In the genomic region with DNA sequence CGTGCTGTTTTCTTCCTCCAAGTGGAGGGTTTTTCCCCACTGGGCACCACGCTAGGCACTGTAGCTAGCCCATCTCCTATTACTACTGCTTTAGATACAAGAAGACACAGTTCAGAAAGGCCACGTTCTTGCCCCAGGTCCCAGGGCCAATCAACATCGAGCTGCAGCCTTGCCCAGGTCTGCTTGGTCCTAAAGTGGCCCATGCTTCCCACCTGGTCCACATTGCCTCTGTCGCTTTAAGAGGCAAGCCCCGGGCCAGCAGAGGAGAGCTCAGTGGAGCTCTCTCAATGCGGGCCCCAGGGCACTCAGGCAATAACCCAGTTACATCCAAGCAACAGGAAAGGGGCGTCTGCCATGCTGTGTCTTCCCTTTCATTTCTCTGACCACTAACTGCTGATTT, we compare ENCODE assay signal across 1 cellular context.
TF ChIP-seq lines count a peak whose summit lies in the region.

No MANE protein-coding gene starts in this region.

TF ChIP-seq in GM23338, 12 proteins besides CTCF, POLR2A, EP300 and RAD21 (continued from another document):
- TF ChIP-seq, protein P1, sequence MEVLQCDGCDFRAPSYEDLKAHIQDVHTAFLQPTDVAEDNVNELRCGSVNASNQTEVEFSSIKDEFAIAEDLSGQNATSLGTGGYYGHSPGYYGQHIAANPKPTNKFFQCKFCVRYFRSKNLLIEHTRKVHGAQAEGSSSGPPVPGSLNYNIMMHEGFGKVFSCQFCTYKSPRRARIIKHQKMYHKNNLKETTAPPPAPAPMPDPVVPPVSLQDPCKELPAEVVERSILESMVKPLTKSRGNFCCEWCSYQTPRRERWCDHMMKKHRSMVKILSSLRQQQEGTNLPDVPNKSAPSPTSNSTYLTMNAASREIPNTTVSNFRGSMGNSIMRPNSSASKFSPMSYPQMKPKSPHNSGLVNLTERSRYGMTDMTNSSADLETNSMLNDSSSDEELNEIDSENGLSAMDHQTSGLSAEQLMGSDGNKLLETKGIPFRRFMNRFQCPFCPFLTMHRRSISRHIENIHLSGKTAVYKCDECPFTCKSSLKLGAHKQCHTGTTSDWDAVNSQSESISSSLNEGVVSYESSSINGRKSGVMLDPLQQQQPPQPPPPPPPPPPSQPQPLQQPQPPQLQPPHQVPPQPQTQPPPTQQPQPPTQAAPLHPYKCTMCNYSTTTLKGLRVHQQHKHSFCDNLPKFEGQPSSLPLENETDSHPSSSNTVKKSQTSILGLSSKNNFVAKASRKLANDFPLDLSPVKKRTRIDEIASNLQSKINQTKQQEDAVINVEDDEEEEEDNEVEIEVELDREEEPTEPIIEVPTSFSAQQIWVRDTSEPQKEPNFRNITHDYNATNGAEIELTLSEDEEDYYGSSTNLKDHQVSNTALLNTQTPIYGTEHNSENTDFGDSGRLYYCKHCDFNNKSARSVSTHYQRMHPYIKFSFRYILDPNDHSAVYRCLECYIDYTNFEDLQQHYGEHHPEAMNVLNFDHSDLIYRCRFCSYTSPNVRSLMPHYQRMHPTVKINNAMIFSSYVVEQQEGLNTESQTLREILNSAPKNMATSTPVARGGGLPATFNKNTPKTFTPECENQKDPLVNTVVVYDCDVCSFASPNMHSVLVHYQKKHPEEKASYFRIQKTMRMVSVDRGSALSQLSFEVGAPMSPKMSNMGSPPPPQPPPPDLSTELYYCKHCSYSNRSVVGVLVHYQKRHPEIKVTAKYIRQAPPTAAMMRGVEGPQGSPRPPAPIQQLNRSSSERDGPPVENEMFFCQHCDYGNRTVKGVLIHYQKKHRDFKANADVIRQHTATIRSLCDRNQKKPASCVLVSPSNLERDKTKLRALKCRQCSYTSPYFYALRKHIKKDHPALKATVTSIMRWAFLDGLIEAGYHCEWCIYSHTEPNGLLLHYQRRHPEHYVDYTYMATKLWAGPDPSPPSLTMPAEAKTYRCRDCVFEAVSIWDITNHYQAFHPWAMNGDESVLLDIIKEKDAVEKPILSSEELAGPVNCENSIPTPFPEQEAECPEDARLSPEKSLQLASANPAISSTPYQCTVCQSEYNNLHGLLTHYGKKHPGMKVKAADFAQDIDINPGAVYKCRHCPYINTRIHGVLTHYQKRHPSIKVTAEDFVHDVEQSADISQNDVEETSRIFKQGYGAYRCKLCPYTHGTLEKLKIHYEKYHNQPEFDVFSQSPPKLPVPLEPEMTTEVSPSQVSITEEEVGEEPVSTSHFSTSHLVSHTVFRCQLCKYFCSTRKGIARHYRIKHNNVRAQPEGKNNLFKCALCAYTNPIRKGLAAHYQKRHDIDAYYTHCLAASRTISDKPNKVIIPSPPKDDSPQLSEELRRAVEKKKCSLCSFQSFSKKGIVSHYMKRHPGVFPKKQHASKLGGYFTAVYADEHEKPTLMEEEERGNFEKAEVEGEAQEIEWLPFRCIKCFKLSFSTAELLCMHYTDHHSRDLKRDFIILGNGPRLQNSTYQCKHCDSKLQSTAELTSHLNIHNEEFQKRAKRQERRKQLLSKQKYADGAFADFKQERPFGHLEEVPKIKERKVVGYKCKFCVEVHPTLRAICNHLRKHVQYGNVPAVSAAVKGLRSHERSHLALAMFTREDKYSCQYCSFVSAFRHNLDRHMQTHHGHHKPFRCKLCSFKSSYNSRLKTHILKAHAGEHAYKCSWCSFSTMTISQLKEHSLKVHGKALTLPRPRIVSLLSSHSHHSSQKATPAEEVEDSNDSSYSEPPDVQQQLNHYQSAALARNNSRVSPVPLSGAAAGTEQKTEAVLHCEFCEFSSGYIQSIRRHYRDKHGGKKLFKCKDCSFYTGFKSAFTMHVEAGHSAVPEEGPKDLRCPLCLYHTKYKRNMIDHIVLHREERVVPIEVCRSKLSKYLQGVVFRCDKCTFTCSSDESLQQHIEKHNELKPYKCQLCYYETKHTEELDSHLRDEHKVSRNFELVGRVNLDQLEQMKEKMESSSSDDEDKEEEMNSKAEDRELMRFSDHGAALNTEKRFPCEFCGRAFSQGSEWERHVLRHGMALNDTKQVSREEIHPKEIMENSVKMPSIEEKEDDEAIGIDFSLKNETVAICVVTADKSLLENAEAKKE (CRISPR knock-in tag; IDR thresholded peaks at IDR 0.05): no peak
- no peak for TF ChIP-seq CREB1 (CRISPR knock-in tag; IDR thresholded peaks at IDR 0.05; ENCODE audit: low read depth)
- no peak for TF ChIP-seq POLR2AphosphoS5 (IDR thresholded peaks at IDR 0.05; ENCODE audit: low read depth)
- TF ChIP-seq, protein P2, sequence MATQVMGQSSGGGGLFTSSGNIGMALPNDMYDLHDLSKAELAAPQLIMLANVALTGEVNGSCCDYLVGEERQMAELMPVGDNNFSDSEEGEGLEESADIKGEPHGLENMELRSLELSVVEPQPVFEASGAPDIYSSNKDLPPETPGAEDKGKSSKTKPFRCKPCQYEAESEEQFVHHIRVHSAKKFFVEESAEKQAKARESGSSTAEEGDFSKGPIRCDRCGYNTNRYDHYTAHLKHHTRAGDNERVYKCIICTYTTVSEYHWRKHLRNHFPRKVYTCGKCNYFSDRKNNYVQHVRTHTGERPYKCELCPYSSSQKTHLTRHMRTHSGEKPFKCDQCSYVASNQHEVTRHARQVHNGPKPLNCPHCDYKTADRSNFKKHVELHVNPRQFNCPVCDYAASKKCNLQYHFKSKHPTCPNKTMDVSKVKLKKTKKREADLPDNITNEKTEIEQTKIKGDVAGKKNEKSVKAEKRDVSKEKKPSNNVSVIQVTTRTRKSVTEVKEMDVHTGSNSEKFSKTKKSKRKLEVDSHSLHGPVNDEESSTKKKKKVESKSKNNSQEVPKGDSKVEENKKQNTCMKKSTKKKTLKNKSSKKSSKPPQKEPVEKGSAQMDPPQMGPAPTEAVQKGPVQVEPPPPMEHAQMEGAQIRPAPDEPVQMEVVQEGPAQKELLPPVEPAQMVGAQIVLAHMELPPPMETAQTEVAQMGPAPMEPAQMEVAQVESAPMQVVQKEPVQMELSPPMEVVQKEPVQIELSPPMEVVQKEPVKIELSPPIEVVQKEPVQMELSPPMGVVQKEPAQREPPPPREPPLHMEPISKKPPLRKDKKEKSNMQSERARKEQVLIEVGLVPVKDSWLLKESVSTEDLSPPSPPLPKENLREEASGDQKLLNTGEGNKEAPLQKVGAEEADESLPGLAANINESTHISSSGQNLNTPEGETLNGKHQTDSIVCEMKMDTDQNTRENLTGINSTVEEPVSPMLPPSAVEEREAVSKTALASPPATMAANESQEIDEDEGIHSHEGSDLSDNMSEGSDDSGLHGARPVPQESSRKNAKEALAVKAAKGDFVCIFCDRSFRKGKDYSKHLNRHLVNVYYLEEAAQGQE (IDR thresholded peaks at IDR 0.05; ENCODE audit: unreplicated experiment): no peak
- TF ChIP-seq ZNF114 (CRISPR knock-in tag; IDR thresholded peaks at IDR 0.05): no peak
- TF ChIP-seq NANOG (IDR thresholded peaks at IDR 0.05; ENCODE audit: borderline replicate concordance): no peak
